In the genomic region with DNA sequence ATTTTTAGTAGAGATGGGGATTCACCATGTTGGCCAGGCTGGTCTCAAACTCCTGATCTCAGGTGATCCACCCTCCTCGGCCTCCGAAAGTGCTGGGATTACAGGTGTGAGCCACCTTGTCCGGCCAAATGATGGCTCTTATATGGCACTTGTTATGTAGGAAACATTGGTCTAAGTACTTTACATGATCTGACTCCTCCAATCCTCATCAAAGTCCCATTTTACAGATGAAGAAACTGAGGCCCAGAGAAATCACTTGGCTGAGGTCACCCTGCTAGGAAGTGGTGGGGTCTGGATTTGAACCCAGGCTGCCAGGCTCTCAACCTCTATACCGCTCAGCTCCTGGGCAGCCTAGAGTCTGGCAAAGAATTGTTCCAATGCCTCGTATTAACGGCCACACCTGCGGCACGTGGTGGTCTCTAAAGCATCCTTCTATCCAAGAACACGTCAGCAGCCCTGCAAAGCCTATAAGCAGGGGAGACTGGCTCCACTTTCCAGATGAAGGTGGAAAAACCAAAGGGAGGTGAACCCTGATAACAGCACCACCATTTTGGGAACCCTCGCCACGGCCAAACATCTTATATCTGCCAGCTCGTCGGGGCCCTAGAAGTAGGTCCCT, we compare ENCODE assay signal across 1 cellular context.
TF ChIP-seq lines count a peak whose summit lies in the region.

No MANE protein-coding gene starts in this region.

TF ChIP-seq in K562, 482 proteins besides CTCF, POLR2A, EP300 and RAD21:
- no peak for TF ChIP-seq SP2 (IDR thresholded peaks at IDR 0.05; ENCODE audit: extremely low read depth, low read depth, low read length, poor library complexity, severe bottlenecking)
- TF ChIP-seq ILK (tag; IDR thresholded peaks at IDR 0.05; ENCODE audit: borderline replicate concordance, low read depth), result no peak
- TF ChIP-seq ATF1 (CRISPR knock-in tag; IDR thresholded peaks at IDR 0.05), result no peak
- no peak for TF ChIP-seq ATF1 (tag; IDR thresholded peaks at IDR 0.05)
- no peak for TF ChIP-seq TFAP4 (CRISPR knock-in tag; IDR thresholded peaks at IDR 0.05; ENCODE audit: borderline replicate concordance)
- peak; percentile 53 for TF ChIP-seq RBM25 (IDR thresholded peaks at IDR 0.05; ENCODE audit: low read depth, low read length, severe bottlenecking)
- TF ChIP-seq TSC22D4 (tag; IDR thresholded peaks at IDR 0.05), result no peak
- TF ChIP-seq PBX2 (CRISPR knock-in tag; IDR thresholded peaks at IDR 0.05; ENCODE audit: low read depth), result no peak
- no peak for TF ChIP-seq PBX2 (tag; conservative IDR thresholded peaks at IDR 0.05; ENCODE audit: low read depth)
- peak; percentile 57 for TF ChIP-seq BCOR (IDR thresholded peaks at IDR 0.05)
- TF ChIP-seq SLC30A9 (CRISPR knock-in tag; IDR thresholded peaks at IDR 0.05), result no peak
- TF ChIP-seq SMC3 (conservative IDR thresholded peaks at IDR 0.05; ENCODE audit: insufficient read depth, low read depth, low read length), result no peak
- TF ChIP-seq ELK3 (CRISPR knock-in tag; IDR thresholded peaks at IDR 0.05), result no peak
- TF ChIP-seq ESRRB (CRISPR knock-in tag; IDR thresholded peaks at IDR 0.05; ENCODE audit: borderline replicate concordance), result no peak
- no peak for TF ChIP-seq ERF (CRISPR knock-in tag; IDR thresholded peaks at IDR 0.05)
- TF ChIP-seq MCM5 (IDR thresholded peaks at IDR 0.05; ENCODE audit: low read depth), result no peak
- TF ChIP-seq KDM1A (IDR thresholded peaks at IDR 0.05), result peak in 1 of 2 experiments; percentile 32; a peak in 1 of 4 replicates
- TF ChIP-seq KLF1 (tag; IDR thresholded peaks at IDR 0.05), result no peak
- no peak for TF ChIP-seq ETS1 (conservative IDR thresholded peaks at IDR 0.05; ENCODE audit: control insufficient read depth, low read depth, low read length)
- no peak for TF ChIP-seq MXD1 (CRISPR knock-in tag; IDR thresholded peaks at IDR 0.05; ENCODE audit: borderline replicate concordance, poor library complexity, severe bottlenecking)
- no peak for TF ChIP-seq SRF (CRISPR knock-in tag; IDR thresholded peaks at IDR 0.05)
- TF ChIP-seq HOMEZ (CRISPR knock-in tag; IDR thresholded peaks at IDR 0.05), result no peak
- no peak for TF ChIP-seq ZNF408 (CRISPR knock-in tag; IDR thresholded peaks at IDR 0.05; ENCODE audit: low read depth)
- no peak for TF ChIP-seq EP400 (IDR thresholded peaks at IDR 0.05)
- TF ChIP-seq, protein P1, sequence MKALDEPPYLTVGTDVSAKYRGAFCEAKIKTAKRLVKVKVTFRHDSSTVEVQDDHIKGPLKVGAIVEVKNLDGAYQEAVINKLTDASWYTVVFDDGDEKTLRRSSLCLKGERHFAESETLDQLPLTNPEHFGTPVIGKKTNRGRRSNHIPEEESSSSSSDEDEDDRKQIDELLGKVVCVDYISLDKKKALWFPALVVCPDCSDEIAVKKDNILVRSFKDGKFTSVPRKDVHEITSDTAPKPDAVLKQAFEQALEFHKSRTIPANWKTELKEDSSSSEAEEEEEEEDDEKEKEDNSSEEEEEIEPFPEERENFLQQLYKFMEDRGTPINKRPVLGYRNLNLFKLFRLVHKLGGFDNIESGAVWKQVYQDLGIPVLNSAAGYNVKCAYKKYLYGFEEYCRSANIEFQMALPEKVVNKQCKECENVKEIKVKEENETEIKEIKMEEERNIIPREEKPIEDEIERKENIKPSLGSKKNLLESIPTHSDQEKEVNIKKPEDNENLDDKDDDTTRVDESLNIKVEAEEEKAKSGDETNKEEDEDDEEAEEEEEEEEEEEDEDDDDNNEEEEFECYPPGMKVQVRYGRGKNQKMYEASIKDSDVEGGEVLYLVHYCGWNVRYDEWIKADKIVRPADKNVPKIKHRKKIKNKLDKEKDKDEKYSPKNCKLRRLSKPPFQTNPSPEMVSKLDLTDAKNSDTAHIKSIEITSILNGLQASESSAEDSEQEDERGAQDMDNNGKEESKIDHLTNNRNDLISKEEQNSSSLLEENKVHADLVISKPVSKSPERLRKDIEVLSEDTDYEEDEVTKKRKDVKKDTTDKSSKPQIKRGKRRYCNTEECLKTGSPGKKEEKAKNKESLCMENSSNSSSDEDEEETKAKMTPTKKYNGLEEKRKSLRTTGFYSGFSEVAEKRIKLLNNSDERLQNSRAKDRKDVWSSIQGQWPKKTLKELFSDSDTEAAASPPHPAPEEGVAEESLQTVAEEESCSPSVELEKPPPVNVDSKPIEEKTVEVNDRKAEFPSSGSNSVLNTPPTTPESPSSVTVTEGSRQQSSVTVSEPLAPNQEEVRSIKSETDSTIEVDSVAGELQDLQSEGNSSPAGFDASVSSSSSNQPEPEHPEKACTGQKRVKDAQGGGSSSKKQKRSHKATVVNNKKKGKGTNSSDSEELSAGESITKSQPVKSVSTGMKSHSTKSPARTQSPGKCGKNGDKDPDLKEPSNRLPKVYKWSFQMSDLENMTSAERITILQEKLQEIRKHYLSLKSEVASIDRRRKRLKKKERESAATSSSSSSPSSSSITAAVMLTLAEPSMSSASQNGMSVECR (CRISPR knock-in tag; IDR thresholded peaks at IDR 0.05), result no peak
- TF ChIP-seq, protein P2, sequence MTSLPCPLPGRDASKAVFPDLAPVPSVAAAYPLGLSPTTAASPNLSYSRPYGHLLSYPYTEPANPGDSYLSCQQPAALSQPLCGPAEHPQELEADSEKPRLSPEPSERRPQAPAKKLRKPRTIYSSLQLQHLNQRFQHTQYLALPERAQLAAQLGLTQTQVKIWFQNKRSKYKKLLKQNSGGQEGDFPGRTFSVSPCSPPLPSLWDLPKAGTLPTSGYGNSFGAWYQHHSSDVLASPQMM (CRISPR knock-in tag; IDR thresholded peaks at IDR 0.05), result no peak
- TF ChIP-seq SRSF3 (IDR thresholded peaks at IDR 0.05; ENCODE audit: insufficient read depth, low read length), result no peak
- TF ChIP-seq ZFP1 (CRISPR knock-in tag; IDR thresholded peaks at IDR 0.05), result no peak
- no peak for TF ChIP-seq GATAD2A (IDR thresholded peaks at IDR 0.05)
